Comparison of ENCODE assay signal across 29 cellular contexts in the genomic region with DNA sequence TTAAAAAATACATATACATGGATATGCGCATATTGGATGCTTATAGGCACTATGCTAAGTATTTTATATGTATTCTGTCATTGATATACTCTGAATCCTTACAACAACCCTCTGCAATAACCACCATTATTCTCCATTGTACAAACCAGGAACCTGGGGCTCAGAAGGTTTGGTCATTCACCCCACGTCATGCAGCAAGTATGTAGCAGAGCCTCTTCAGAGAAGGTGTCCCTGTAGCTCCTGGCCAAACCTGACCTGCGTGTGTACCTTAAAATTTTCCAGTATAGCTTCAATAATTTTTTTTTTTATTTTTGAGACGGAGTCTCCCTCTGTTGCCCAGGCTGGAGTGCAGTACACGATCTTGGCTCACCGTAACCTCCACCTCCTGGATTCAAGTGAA. TPM values are rescaled to one million over a fixed set of nuclear protein-coding genes. Genes with fewer than 3 reads are reported as not detected.
DNase-seq lines count a peak whose midpoint lies in the region; ATAC-seq and TF ChIP-seq lines count a peak whose summit lies in the region.
"Had no signal": no experiment of that assay in that cellular context is flagged by ENCODE, and none has a peak within 500 bp of the region (broad histone marks: within the 10 kb centered on the region; RNA-seq: fewer than 3 reads in every experiment).

No MANE protein-coding gene starts in this region.

- no peaks in the 10 kb centered on the region for H3F3A ChIP-seq in PC-3 (ENCODE audit: low read length, unreplicated experiment)
- 0 out of 2 replicates have a peak, but pooled peaks cover 15% of the 10 kb centered on the region for H3F3A ChIP-seq in PC-9 (ENCODE audit: insufficient read depth, low read depth)

- POLR2A ChIA-PET in PC-3 (lab: Charles Lee; ENCODE audit: unreplicated experiment), result no interaction called here
- POLR2A ChIA-PET in PC-9 (lab: Charles Lee; ENCODE audit: unreplicated experiment), result interaction anchor here (0.6 to 0.7 kb wide), 2 partner anchors 277 to 704 kb away, joined by 4 to 5 read pairs; no protein-coding TSS in a partner anchor

- CTCF ChIA-PET in PC-3 (lab: Charles Lee), result no interaction called here
- CTCF ChIA-PET in PC-9 (lab: Charles Lee), result interaction anchor here (0.6 to 1.7 kb wide), 6 partner anchors 16 to 121 kb away, joined by 3 to 13 read pairs (median 4); no protein-coding TSS in a partner anchor

- H2AFZ ChIP-seq in PC-3 (ENCODE audit: low read length) (no peak overlapping the region), PC-9 (no peak overlapping the region)

- ATAC-seq in PC-3, result peak; percentile 42
- ATAC-seq in GM21367 (IDR thresholded peaks at IDR 0.05; ENCODE audit: unreplicated experiment), result no peak
- ATAC-seq in HG03159 (IDR thresholded peaks at IDR 0.05; ENCODE audit: unreplicated experiment), result no peak
- ATAC-seq: A549; CD8-positive, alpha-beta T cell had no signal

- H3K27me3 ChIP-seq in PC-3 (ENCODE audit: low read length) (0 out of 2 replicates have a peak, but pooled peaks cover 9% of the 10 kb centered on the region), PC-9 (ENCODE audit: insufficient read depth, low read depth) (no peaks in the 10 kb centered on the region)
- H3K27me3 ChIP-seq: BE2C; BLaER1; BLaER1 treated with 17β-estradiol and CSF1 and Interleukin-3, amounts not matched to agents 10 nM and 100 nM had no signal

- no peak overlapping the region for H3K9ac ChIP-seq in PC-3 (ENCODE audit: low read length)
- H3K9ac ChIP-seq: BLaER1; BLaER1 treated with 17β-estradiol and CSF1 and Interleukin-3, amounts not matched to agents 10 nM and 100 nM had no signal

- peak; percentile 7 for DNase-seq in PC-3
- peak; percentile 71 to 91 for DNase-seq in PC-9
- DNase-seq: 8988T; ACHN; AML-193; BE2C; C1 segment of cervical spinal cord; Caco-2; Calu3; CD4-positive, alpha-beta memory T cell; CD4-positive, alpha-beta T cell; CD4-positive, CD25-positive, alpha-beta regulatory T cell; CD8-positive, alpha-beta memory T cell; CD8-positive, alpha-beta T cell; COR-L47; DMS 273 treated with DMSO at 0.1 percent for 48 hours; DMS153; DMS53; DMS79; DMS79 treated with DMSO at 0.1 percent for 48 hours; DND-41; EL had no signal

- BruUV-seq in PC-3 (replicated peaks; lab: Mats Ljungman, UMichigan) (no TSS peak), PC-9 (replicated peaks; lab: Mats Ljungman, UMichigan) (no TSS peak)

- H3K27ac ChIP-seq in PC-3 (ENCODE audit: low read length), result no peak overlapping the region
- 0 out of 2 replicates have a peak overlapping the region, but pooled peaks have one; percentile 14 for H3K27ac ChIP-seq in PC-9
- H3K27ac ChIP-seq: 22Rv1; A549; BLaER1; BLaER1 treated with 17β-estradiol and CSF1 and Interleukin-3, amounts not matched to agents 10 nM and 100 nM; C4-2B had no signal

- intact Hi-C loops in PC-3 (cut with micrococcal nuclease), result no loop called here
- intact Hi-C loops in PC-9 (cut with micrococcal nuclease; ENCODE audit: unreplicated experiment), result loop anchor here (1.0 to 5.0 kb wide), 2 partner anchors 18 to 87 kb away; no protein-coding TSS in a partner anchor

- H3K9me2 ChIP-seq in PC-3 (replicated peaks; ENCODE audit: low read length), result no peaks in the 10 kb centered on the region
- no peaks in the 10 kb centered on the region for H3K9me2 ChIP-seq in PC-9 (ENCODE audit: insufficient read depth)

- no peaks in the 10 kb centered on the region for H3K9me3 ChIP-seq in PC-3 (ENCODE audit: low read length)
- H3K9me3 ChIP-seq in PC-9 (ENCODE audit: insufficient read depth, low read depth), result no peaks in the 10 kb centered on the region
- H3K9me3 ChIP-seq: A549, BE2C, BLaER1, Caco-2 had no signal

- no peak for TF ChIP-seq CTCF in PC-3 (conservative IDR thresholded peaks at IDR 0.05; ENCODE audit: low read depth, low read length)
- no peak for TF ChIP-seq CTCF in PC-9 (conservative IDR thresholded peaks at IDR 0.05)

- H4K20me1 ChIP-seq in PC-3 (ENCODE audit: low read length) (no peaks in the 10 kb centered on the region), PC-9 (ENCODE audit: insufficient read depth) (no peaks in the 10 kb centered on the region)
- H4K20me1 ChIP-seq: BLaER1; BLaER1 treated with 17β-estradiol and CSF1 and Interleukin-3, amounts not matched to agents 10 nM and 100 nM had no signal

- H3K4me3 ChIP-seq in PC-3 (ENCODE audit: low read length), result no peak overlapping the region
- H3K4me3 ChIP-seq in PC-9, result no peak overlapping the region
- H3K4me3 ChIP-seq: A549; BLaER1; BLaER1 treated with 17β-estradiol and CSF1 and Interleukin-3, amounts not matched to agents 10 nM and 100 nM had no signal

- H3K4me2 ChIP-seq in PC-3 (ENCODE audit: low read length) (no peak overlapping the region), PC-9 (peak overlapping the region; percentile 20)
- H3K4me2 ChIP-seq: A549 had no signal

- H3K4me1 ChIP-seq in PC-3 (ENCODE audit: insufficient read depth, low read length) (no peaks in the 10 kb centered on the region), PC-9 (replicated peaks; ENCODE audit: insufficient read depth) (peaks cover 45% of the 10 kb centered on the region)
- H3K4me1 ChIP-seq: BE2C, Caco-2 had no signal

- H3K79me2 ChIP-seq in PC-3 (ENCODE audit: low read length) (no peaks in the 10 kb centered on the region), PC-9 (ENCODE audit: low read depth) (no peaks in the 10 kb centered on the region)

- H3K36me3 ChIP-seq in PC-3 (ENCODE audit: low read depth, low read length) (no peaks in the 10 kb centered on the region), PC-9 (ENCODE audit: low read depth) (no peaks in the 10 kb centered on the region)
- H3K36me3 ChIP-seq: BE2C; BLaER1; BLaER1 treated with 17β-estradiol and CSF1 and Interleukin-3, amounts not matched to agents 10 nM and 100 nM had no signal

RNA-seq across cellular contexts. Expression of a gene that starts 51.9 kb away (rescaled TPM):
- 17.7 and 21.1 TPM in 2 replicates for total RNA-seq in PC-3 (2014; rRNA removed)
- total RNA-seq in PC-9 (2021), result 24.4 and 29.3 TPM in 2 replicates

RNA-seq across cellular contexts. Expression of a gene that starts 51.9 kb away (rescaled TPM):
- total RNA-seq in PC-3 (2014; rRNA removed) (6.0 and 12.9 TPM in 2 replicates), PC-9 (2021) (17.1 and 18.9 TPM in 2 replicates)
